Comparison of ENCODE assay signal across 26 cellular contexts in the genomic region with DNA sequence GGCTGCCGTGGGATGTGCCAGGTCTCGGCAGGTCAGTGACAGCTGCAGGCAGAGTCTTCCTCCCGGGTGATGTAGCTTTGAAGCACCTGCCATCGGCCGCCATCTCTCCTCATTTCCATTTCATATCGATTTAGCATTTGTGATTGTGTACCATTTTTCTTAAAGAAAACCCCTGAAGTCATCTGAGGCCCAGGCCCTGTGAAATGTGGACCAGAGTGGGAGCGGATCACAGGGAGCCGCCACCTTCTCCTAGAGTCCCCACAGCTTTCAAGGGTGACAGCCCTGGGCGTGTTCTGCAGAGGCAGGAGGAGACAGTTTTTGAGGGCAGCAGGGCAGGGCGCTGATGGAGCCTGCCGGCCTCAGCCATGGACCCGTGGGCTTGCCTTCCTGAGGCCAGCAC.
"Had no signal": no experiment of that assay in that cellular context is flagged by ENCODE, and none has a peak within 500 bp of the region (broad histone marks: within the 10 kb centered on the region; RNA-seq: fewer than 3 reads in every experiment).

No MANE protein-coding gene starts in this region.

- H3K36me3 ChIP-seq: esophagus muscularis mucosa, thoracic aorta had no signal

- H3K4me1 Mint-ChIP-seq: activated CD4-positive, alpha-beta T cell treated with anti-CD3 and anti-CD28 coated beads, Interleukin-2, amount 10 ng/mL, durations not matched to agents 7 days and 5 days; activated naive CD4-positive, alpha-beta T cell treated with anti-CD3 and anti-CD28 coated beads, Interleukin-2, amount 10 ng/mL, durations not matched to agents 7 days and 5 days had no signal

- H3K27ac Mint-ChIP-seq: activated CD4-positive, alpha-beta T cell treated with anti-CD3 and anti-CD28 coated beads, Interleukin-2, amount 10 ng/mL, durations not matched to agents 7 days and 5 days; activated CD8-positive, alpha-beta T cell treated with anti-CD3 and anti-CD28 coated beads for 36 hours; activated naive CD4-positive, alpha-beta T cell treated with anti-CD3 and anti-CD28 coated beads, Interleukin-2, amount 10 ng/mL, durations not matched to agents 7 days and 5 days; immature natural killer cell; memory B cell; naive B cell; progenitor cell of endocrine pancreas; T-helper 2 cell treated with Interferon-gamma antibody and Interleukin-4, amounts not matched to agents 5 μg/mL and 100 μg/mL, for 36 hours; type B pancreatic cell had no signal

- H3K27me3 Mint-ChIP-seq: activated CD4-positive, alpha-beta T cell treated with anti-CD3 and anti-CD28 coated beads, Interleukin-2, amount 10 ng/mL, durations not matched to agents 7 days and 5 days; activated CD8-positive, alpha-beta T cell treated with anti-CD3 and anti-CD28 coated beads for 36 hours; memory B cell had no signal

- H3K4me3 Mint-ChIP-seq: activated CD4-positive, alpha-beta T cell treated with anti-CD3 and anti-CD28 coated beads, Interleukin-2, amount 10 ng/mL, durations not matched to agents 7 days and 5 days; activated CD8-positive, alpha-beta T cell treated with anti-CD3 and anti-CD28 coated beads for 36 hours; activated naive CD4-positive, alpha-beta T cell treated with anti-CD3 and anti-CD28 coated beads, Interleukin-2, amount 10 ng/mL, durations not matched to agents 7 days and 5 days; activated T-cell treated with anti-CD3 and anti-CD28 coated beads, Interleukin-2, amount 50 U/mL, for 4 hours; brain; immature natural killer cell; memory B cell; naive B cell; neural crest cell; T-cell; T-helper 2 cell treated with Interferon-gamma antibody and Interleukin-4, amounts not matched to agents 5 μg/mL and 100 μg/mL, for 36 hours; type B pancreatic cell had no signal

- H3K36me3 Mint-ChIP-seq: activated naive CD4-positive, alpha-beta T cell treated with anti-CD3 and anti-CD28 coated beads, Interleukin-2, amount 10 ng/mL, durations not matched to agents 7 days and 5 days; brain; immature natural killer cell; T-cell; type B pancreatic cell had no signal

- ATAC-seq: activated CD8-positive, alpha-beta T cell treated with anti-CD3 and anti-CD28 coated beads for 36 hours; activated T-cell treated with anti-CD3 and anti-CD28 coated beads, Interleukin-2, amount 50 U/mL, for 4 hours; left ventricle myocardium superior; T-cell had no signal

- H3K9me3 ChIP-seq: esophagus muscularis mucosa, thoracic aorta had no signal

- DNase-seq: activated CD4-positive, alpha-beta T cell treated with anti-CD3 and anti-CD28 coated beads, Interleukin-2, amount 10 ng/mL, durations not matched to agents 7 days and 5 days; activated CD4-positive, CD25-positive, alpha-beta regulatory T cell treated with anti-CD3 and anti-CD28 coated beads, Interleukin-2, amount 50 U/mL, for 72 hours; activated CD8-positive, alpha-beta T cell treated with anti-CD3 and anti-CD28 coated beads for 36 hours; activated naive CD4-positive, alpha-beta T cell treated with anti-CD3 and anti-CD28 coated beads, Interleukin-2, amount 10 ng/mL, durations not matched to agents 7 days and 5 days; activated T-cell treated with anti-CD3 and anti-CD28 coated beads, Interleukin-2, amount 50 U/mL, for 4 hours; glutamatergic neuron; immature natural killer cell; kidney glomerular epithelial cell; left ventricle myocardium superior; naive B cell; occipital lobe; retina; stimulated activated CD4-positive, alpha-beta T cell treated with anti-CD3 and anti-CD28 coated beads, Interleukin-4, amount 100 ng/mL, for 1 hour; stimulated activated naive CD4-positive, alpha-beta T cell; T-cell had no signal

- H3K27ac ChIP-seq: dorsolateral prefrontal cortex, esophagus muscularis mucosa, hepatocyte, thoracic aorta, VCaP had no signal

- H3K4me3 ChIP-seq: dorsolateral prefrontal cortex, esophagus muscularis mucosa, hepatocyte, thoracic aorta had no signal

- H3K9me3 Mint-ChIP-seq: activated CD4-positive, alpha-beta T cell treated with anti-CD3 and anti-CD28 coated beads, Interleukin-2, amount 10 ng/mL, durations not matched to agents 7 days and 5 days; activated CD8-positive, alpha-beta T cell treated with anti-CD3 and anti-CD28 coated beads for 36 hours; activated naive CD4-positive, alpha-beta T cell treated with anti-CD3 and anti-CD28 coated beads, Interleukin-2, amount 10 ng/mL, durations not matched to agents 7 days and 5 days; activated T-cell treated with anti-CD3 and anti-CD28 coated beads, Interleukin-2, amount 50 U/mL, for 4 hours; immature natural killer cell; neural crest cell; T-cell; T-helper 2 cell treated with Interferon-gamma antibody and Interleukin-4, amounts not matched to agents 5 μg/mL and 100 μg/mL, for 36 hours; type B pancreatic cell had no signal

- H3K27me3 ChIP-seq: hepatocyte had no signal
